ENCODE assay signal across 13 cellular contexts in genomic region chr3:99646107-99646435, GRCh38. TPM values are rescaled to one million over a fixed set of nuclear protein-coding genes. Genes with fewer than 3 reads are reported as not detected.
DNase-seq lines count a peak whose midpoint lies in the region; ATAC-seq and TF ChIP-seq lines count a peak whose summit lies in the region.
"Had no signal": no experiment of that assay in that cellular context is flagged by ENCODE, and none has a peak within 500 bp of the region (broad histone marks: within the 10 kb centered on the region; RNA-seq: fewer than 3 reads in every experiment).

No MANE protein-coding gene starts in this region.

- H3F3A ChIP-seq in GM23338 (replicated peaks; ENCODE audit: low read depth) = no peaks in the 10 kb centered on the region

- H3K27ac Mint-ChIP-seq in GM23338 = no peak overlapping the region
- H3K27ac Mint-ChIP-seq: T-cell had no signal

- no peaks in the 10 kb centered on the region for H3K79me2 ChIP-seq in GM23338 (replicated peaks; ENCODE audit: insufficient read depth)

- peak overlapping the region; percentile 64; the same call in 1 of the 2 replicates for H2AFZ ChIP-seq in GM23338

- H3K4me2 ChIP-seq in GM23338 = no peak overlapping the region

- no peaks in the 10 kb centered on the region for H3K36me3 ChIP-seq in GM23338 (ENCODE audit: insufficient read depth)
- H3K36me3 ChIP-seq: pancreas had no signal

- H3K36me3 Mint-ChIP-seq in GM23338 (ENCODE audit: low read depth) = no peaks in the 10 kb centered on the region
- H3K36me3 Mint-ChIP-seq: T-cell had no signal

- DNase-seq in GM23338 (ENCODE audit: low spot score) = no peak
- DNase-seq in coronary artery (ENCODE audit: low spot score) = no peak
- no peak for DNase-seq in left ventricle myocardium superior
- DNase-seq in T-helper 1 cell = no peak
- no peak for DNase-seq in NCI-H1436 (lab: John Stamatoyannopoulos, UW)
- DNase-seq in stimulated activated CD4-positive, alpha-beta T cell treated with anti-CD3 and anti-CD28 coated beads, Interleukin-4, amount 100 ng/mL, for 4 hours = no peak
- no peak for DNase-seq in AG20443 (ENCODE audit: low spot score)
- DNase-seq: dermis blood vessel endothelial cell; pancreas; stimulated activated CD4-positive, alpha-beta T cell treated with anti-CD3 and anti-CD28 coated beads, Interleukin-12 subunit alpha, Interleukin-12 subunit beta, amount 100 ng/mL, for 4 hours; stimulated activated naive CD4-positive, alpha-beta T cell; T-cell had no signal

- no peaks in the 10 kb centered on the region for H3K9me3 Mint-ChIP-seq in GM23338
- H3K9me3 Mint-ChIP-seq: T-cell had no signal

- peaks cover 12% of the 10 kb centered on the region for H3K4me1 ChIP-seq in GM23338 (ENCODE audit: insufficient read depth)
- H3K4me1 ChIP-seq: pancreas had no signal

- no peaks in the 10 kb centered on the region for H3K27me3 Mint-ChIP-seq in GM23338 (ENCODE audit: insufficient read depth, low read depth, poor library complexity)

- H3K4me3 Mint-ChIP-seq in GM23338 = no peak overlapping the region
- H3K4me3 Mint-ChIP-seq: T-cell had no signal

- intact Hi-C loops in left ventricle myocardium superior (cut with micrococcal nuclease) = no loop called here

- no peaks in the 10 kb centered on the region for H4K20me1 ChIP-seq in GM23338 (replicated peaks; ENCODE audit: insufficient read depth)

- H3K9me2 ChIP-seq in GM23338 (ENCODE audit: insufficient read depth) = no peaks in the 10 kb centered on the region

- TF ChIP-seq CTCF in GM23338 (conservative IDR thresholded peaks at IDR 0.05; ENCODE audit: low read depth in 2 of 2) (no peak), coronary artery (IDR thresholded peaks at IDR 0.05) (no peak)

- H3K4me3 ChIP-seq in GM23338 = no peak overlapping the region
- H3K4me3 ChIP-seq in coronary artery = peak overlapping the region; percentile 37
- no peak overlapping the region for H3K4me3 ChIP-seq in skin epidermis
- H3K4me3 ChIP-seq: pancreas had no signal

- H3K27me3 ChIP-seq in GM23338 (ENCODE audit: insufficient read depth) = no peaks in the 10 kb centered on the region

- ATAC-seq in GM23338 (no peak), left ventricle myocardium superior (peak; percentile 31)
- ATAC-seq: T-cell had no signal

- no peak overlapping the region for H3K27ac ChIP-seq in GM23338 (ENCODE audit: low read depth)
- peak overlapping the region; percentile 73 to 83 for H3K27ac ChIP-seq in coronary artery
- H3K27ac ChIP-seq in skin epidermis = peak overlapping the region in 12 of 21 experiments; percentile 6 to 81 (median 44)
- H3K27ac ChIP-seq: pancreas had no signal

- H3K4me1 Mint-ChIP-seq in GM23338 = peaks cover 18% of the 10 kb centered on the region
- H3K4me1 Mint-ChIP-seq: T-cell had no signal

TF ChIP-seq in GM23338, 12 proteins besides CTCF, POLR2A, EP300 and RAD21:
- TF ChIP-seq EZH2 (IDR thresholded peaks at IDR 0.05; ENCODE audit: low read depth, unreplicated experiment) = no peak

RNA-seq across cellular contexts. Expression of gene COL8A1, which starts 7.7 kb away (rescaled TPM):
- total RNA-seq in GM23338 (2014; rRNA removed; shearing (Covaris generic)) = 0.97 and 1.7 TPM in 2 replicates
- 0.24 and 0.26 TPM in 2 replicates for polyA plus RNA-seq in GM23338 (2016; fragmentation: Nextera tagmentation; extraction: Ambion mirVana)
- total RNA-seq in left ventricle myocardium superior = 12.0 TPM
